ENCODE assay signal across 1 cellular context in the genomic region with DNA sequence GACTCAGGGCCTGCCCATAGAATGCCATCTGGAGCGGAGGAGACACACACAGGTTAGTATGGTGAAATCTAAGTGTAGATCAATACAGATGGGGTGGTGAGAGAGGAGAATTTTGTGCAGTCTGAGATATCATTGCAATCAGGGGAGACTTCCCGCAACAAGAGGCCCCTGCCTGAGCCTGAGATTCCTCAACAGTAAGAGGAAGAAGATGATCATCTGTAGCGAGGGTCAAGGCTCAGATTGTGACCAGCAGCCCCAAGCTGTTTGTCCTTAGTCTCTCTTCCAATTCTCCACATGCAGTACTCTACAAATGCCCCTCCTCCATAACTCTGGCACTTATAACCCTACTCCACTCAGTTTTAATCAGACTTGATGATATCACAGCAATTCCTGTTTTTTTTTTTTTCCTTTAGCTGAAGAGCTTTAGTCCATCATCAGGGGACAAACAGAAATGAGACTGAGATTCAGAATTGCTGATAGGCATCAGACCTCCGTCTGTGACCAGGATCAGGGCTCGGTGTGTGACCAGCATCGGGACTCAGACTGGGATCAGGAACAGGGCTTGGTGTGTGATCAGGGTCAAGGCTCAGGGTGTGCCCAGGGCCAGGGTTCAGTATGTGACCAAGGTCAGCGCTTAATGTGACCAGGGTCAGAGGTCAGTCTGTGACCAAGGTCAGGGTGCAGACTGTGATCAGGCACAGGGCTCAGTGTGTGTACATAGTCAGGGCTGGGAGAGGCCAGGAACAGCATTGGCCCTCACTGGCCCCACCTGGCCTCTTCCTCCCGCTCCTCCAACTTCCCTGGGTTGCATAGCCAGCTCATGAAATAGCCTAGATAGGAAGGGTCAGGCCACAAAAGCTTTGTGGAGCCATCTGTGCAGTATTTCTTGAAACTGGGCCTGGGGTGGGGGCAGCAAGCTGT.
TF ChIP-seq lines count a peak whose summit lies in the region.

No MANE protein-coding gene starts in this region.

TF ChIP-seq in HepG2, 621 proteins besides CTCF, POLR2A, EP300 and RAD21 (continues in another document):
- TF ChIP-seq ZMYM2 (CRISPR knock-in tag; IDR thresholded peaks at IDR 0.05) (peak; percentile 72), ZNF12 (CRISPR knock-in tag; IDR thresholded peaks at IDR 0.05) (no peak), ZNF614 (CRISPR knock-in tag; IDR thresholded peaks at IDR 0.05; ENCODE audit: borderline replicate concordance) (no peak), ZNF18 (CRISPR knock-in tag; IDR thresholded peaks at IDR 0.05; ENCODE audit: insufficient replicate concordance) (peak; percentile 25), ZNF577 (CRISPR knock-in tag; IDR thresholded peaks at IDR 0.05; ENCODE audit: borderline replicate concordance, low read depth) (no peak), NR2F6 (IDR thresholded peaks at IDR 0.05) (peak; percentile 84), NR2F6 (CRISPR knock-in tag; IDR thresholded peaks at IDR 0.05) (peak; percentile 84), RXRA (CRISPR knock-in tag; IDR thresholded peaks at IDR 0.05) (peak; percentile 81), TRIM24 (CRISPR knock-in tag; IDR thresholded peaks at IDR 0.05) (0 out of 2 replicates have a peak, but pooled peaks have one; percentile 33), NR2F2 (IDR thresholded peaks at IDR 0.05; ENCODE audit: borderline replicate concordance, low read depth) (peak; percentile 89), MIER3 (CRISPR knock-in tag; IDR thresholded peaks at IDR 0.05; ENCODE audit: borderline replicate concordance) (no peak), NONO (IDR thresholded peaks at IDR 0.05) (no peak), NONO (CRISPR knock-in tag; conservative IDR thresholded peaks at IDR 0.05) (peak; percentile 54; the same call in 1 of the 2 replicates), FOXA1 (IDR thresholded peaks at IDR 0.05) (no peak), FOXA1 (CRISPR knock-in tag; IDR thresholded peaks at IDR 0.05) (0 out of 2 replicates have a peak, but pooled peaks have one; percentile 14), KDM4B (CRISPR knock-in tag; IDR thresholded peaks at IDR 0.05) (no peak), YY1 (IDR thresholded peaks at IDR 0.05; ENCODE audit: insufficient read depth, insufficient replicate concordance, low read depth, low read length) (no peak), RXRB (CRISPR knock-in tag; IDR thresholded peaks at IDR 0.05; ENCODE audit: borderline replicate concordance) (peak; percentile 50; the same call in 1 of the 2 replicates), ZSCAN29 (CRISPR knock-in tag; conservative IDR thresholded peaks at IDR 0.05) (no peak), PITX1 (CRISPR knock-in tag; IDR thresholded peaks at IDR 0.05) (0 out of 2 replicates have a peak, but pooled peaks have one; percentile 51), MED1 (CRISPR knock-in tag; IDR thresholded peaks at IDR 0.05) (peak; percentile 13; the same call in 1 of the 2 replicates), ZNF687 (CRISPR knock-in tag; IDR thresholded peaks at IDR 0.05) (peak; percentile 17; the same call in 1 of the 2 replicates), ZMYM4 (CRISPR knock-in tag; IDR thresholded peaks at IDR 0.05) (0 out of 2 replicates have a peak, but pooled peaks have one; percentile 23), HNF4A (CRISPR knock-in tag; IDR thresholded peaks at IDR 0.05) (peak; percentile 90), ZFY (CRISPR knock-in tag; IDR thresholded peaks at IDR 0.05) (no peak), POGZ (CRISPR knock-in tag; IDR thresholded peaks at IDR 0.05) (peak; percentile 44; the same call in 1 of the 2 replicates), SALL1 (CRISPR knock-in tag; IDR thresholded peaks at IDR 0.05) (peak; percentile 63; the same call in 1 of the 2 replicates), ZNF275 (CRISPR knock-in tag; IDR thresholded peaks at IDR 0.05; ENCODE audit: borderline replicate concordance) (no peak), ZNF660 (CRISPR knock-in tag; IDR thresholded peaks at IDR 0.05; ENCODE audit: borderline replicate concordance, low read depth) (no peak), SKI (IDR thresholded peaks at IDR 0.05; ENCODE audit: partially characterized antibody) (peak; percentile 78)
- TF ChIP-seq, protein P1, sequence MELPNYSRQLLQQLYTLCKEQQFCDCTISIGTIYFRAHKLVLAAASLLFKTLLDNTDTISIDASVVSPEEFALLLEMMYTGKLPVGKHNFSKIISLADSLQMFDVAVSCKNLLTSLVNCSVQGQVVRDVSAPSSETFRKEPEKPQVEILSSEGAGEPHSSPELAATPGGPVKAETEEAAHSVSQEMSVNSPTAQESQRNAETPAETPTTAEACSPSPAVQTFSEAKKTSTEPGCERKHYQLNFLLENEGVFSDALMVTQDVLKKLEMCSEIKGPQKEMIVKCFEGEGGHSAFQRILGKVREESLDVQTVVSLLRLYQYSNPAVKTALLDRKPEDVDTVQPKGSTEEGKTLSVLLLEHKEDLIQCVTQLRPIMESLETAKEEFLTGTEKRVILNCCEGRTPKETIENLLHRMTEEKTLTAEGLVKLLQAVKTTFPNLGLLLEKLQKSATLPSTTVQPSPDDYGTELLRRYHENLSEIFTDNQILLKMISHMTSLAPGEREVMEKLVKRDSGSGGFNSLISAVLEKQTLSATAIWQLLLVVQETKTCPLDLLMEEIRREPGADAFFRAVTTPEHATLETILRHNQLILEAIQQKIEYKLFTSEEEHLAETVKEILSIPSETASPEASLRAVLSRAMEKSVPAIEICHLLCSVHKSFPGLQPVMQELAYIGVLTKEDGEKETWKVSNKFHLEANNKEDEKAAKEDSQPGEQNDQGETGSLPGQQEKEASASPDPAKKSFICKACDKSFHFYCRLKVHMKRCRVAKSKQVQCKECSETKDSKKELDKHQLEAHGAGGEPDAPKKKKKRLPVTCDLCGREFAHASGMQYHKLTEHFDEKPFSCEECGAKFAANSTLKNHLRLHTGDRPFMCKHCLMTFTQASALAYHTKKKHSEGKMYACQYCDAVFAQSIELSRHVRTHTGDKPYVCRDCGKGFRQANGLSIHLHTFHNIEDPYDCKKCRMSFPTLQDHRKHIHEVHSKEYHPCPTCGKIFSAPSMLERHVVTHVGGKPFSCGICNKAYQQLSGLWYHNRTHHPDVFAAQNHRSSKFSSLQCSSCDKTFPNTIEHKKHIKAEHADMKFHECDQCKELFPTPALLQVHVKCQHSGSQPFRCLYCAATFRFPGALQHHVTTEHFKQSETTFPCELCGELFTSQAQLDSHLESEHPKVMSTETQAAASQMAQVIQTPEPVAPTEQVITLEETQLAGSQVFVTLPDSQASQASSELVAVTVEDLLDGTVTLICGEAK (IDR thresholded peaks at IDR 0.05) = no peak
- TF ChIP-seq, protein P1 (CRISPR knock-in tag; IDR thresholded peaks at IDR 0.05) = no peak
- TF ChIP-seq, protein P2, sequence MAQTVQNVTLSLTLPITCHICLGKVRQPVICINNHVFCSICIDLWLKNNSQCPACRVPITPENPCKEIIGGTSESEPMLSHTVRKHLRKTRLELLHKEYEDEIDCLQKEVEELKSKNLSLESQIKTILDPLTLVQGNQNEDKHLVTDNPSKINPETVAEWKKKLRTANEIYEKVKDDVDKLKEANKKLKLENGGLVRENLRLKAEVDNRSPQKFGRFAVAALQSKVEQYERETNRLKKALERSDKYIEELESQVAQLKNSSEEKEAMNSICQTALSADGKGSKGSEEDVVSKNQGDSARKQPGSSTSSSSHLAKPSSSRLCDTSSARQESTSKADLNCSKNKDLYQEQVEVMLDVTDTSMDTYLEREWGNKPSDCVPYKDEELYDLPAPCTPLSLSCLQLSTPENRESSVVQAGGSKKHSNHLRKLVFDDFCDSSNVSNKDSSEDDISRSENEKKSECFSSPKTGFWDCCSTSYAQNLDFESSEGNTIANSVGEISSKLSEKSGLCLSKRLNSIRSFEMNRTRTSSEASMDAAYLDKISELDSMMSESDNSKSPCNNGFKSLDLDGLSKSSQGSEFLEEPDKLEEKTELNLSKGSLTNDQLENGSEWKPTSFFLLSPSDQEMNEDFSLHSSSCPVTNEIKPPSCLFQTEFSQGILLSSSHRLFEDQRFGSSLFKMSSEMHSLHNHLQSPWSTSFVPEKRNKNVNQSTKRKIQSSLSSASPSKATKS (CRISPR knock-in tag; IDR thresholded peaks at IDR 0.05) = no peak
- TF ChIP-seq, protein P3, sequence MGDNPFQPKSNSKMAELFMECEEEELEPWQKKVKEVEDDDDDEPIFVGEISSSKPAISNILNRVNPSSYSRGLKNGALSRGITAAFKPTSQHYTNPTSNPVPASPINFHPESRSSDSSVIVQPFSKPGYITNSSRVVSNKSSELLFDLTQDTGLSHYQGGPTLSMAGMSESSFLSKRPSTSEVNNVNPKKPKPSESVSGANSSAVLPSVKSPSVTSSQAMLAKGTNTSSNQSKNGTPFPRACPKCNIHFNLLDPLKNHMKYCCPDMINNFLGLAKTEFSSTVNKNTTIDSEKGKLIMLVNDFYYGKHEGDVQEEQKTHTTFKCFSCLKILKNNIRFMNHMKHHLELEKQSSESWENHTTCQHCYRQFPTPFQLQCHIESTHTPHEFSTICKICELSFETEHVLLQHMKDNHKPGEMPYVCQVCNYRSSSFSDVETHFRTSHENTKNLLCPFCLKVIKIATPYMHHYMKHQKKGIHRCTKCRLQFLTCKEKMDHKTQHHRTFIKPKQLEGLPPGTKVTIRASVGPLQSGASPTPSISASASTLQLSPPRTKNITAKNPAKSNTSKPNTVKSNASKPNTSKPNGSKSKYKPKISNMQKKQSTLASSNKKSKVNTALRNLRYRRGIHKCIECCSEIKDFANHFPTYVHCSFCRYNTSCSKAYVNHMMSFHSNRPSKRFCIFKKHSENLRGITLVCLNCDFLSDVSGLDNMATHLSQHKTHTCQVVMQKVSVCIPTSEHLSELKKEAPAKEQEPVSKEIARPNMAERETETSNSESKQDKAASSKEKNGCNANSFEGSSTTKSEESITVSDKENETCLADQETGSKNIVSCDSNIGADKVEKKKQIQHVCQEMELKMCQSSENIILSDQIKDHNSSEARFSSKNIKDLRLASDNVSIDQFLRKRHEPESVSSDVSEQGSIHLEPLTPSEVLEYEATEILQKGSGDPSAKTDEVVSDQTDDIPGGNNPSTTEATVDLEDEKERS (CRISPR knock-in tag; IDR thresholded peaks at IDR 0.05) = peak; percentile 36; the same call in 1 of the 2 replicates
